8 cellular contexts compared by ENCODE assay signal in genomic region chr5:102295534-102296228, GRCh38. TPM values are rescaled to one million over a fixed set of nuclear protein-coding genes. Genes with fewer than 3 reads are reported as not detected.
DNase-seq lines count a peak whose midpoint lies in the region; ATAC-seq and TF ChIP-seq lines count a peak whose summit lies in the region.

No MANE protein-coding gene starts in this region.

- peak overlapping the region; percentile 40 to 53 for H3K4me3 ChIP-seq in tibial artery

- H3K4me1 ChIP-seq in tibial artery, result peaks cover 0 to 17% (median 11%) of the 10 kb centered on the region in 4 donors

- no peaks in the 10 kb centered on the region for H3K36me3 ChIP-seq in tibial artery

- intact Hi-C loops in activated CD4-positive, alpha-beta T cell treated with anti-CD3 and anti-CD28 coated beads, Interleukin-2, amount 10 ng/mL, durations not matched to agents 24 days and 14 days (cut with micrococcal nuclease), result loop anchor here (5.0 kb wide), 1 partner anchor 1393 kb away; the partner anchor contains the start of gene ST8SIA4
- intact Hi-C loops in tibial artery (cut with DNase I; ENCODE audit: low total_unique reads), result no loop called here

- H3K27me3 Mint-ChIP-seq in activated CD4-positive, alpha-beta T cell treated with anti-CD3 and anti-CD28 coated beads, Interleukin-2, amount 10 ng/mL, durations not matched to agents 24 days and 14 days, result peaks cover 12% of the 10 kb centered on the region
- H3K27me3 Mint-ChIP-seq in activated naive CD8-positive, alpha-beta T cell treated with anti-CD3 and anti-CD28 coated beads, Interleukin-2, amount 10 ng/mL, durations not matched to agents 7 days and 5 days, result peaks cover 15% of the 10 kb centered on the region

- H3K27ac ChIP-seq in tibial artery, result no peak overlapping the region

- peak overlapping the region; percentile 85 for H3K4me3 Mint-ChIP-seq in activated CD4-positive, alpha-beta T cell treated with anti-CD3 and anti-CD28 coated beads, Interleukin-2, amount 10 ng/mL, durations not matched to agents 24 days and 14 days
- H3K4me3 Mint-ChIP-seq in activated naive CD8-positive, alpha-beta T cell treated with anti-CD3 and anti-CD28 coated beads, Interleukin-2, amount 10 ng/mL, durations not matched to agents 7 days and 5 days, result peak overlapping the region; percentile 85

- peak; percentile 61 for DNase-seq in activated CD4-positive, alpha-beta T cell treated with anti-CD3 and anti-CD28 coated beads, Interleukin-2, amount 10 ng/mL, durations not matched to agents 24 days and 14 days
- no peak for DNase-seq in activated CD4-positive, alpha-beta T cell treated with anti-CD3 and anti-CD28 coated beads, Interleukin-2, amount 50 U/mL, for 48 hours
- DNase-seq in activated naive CD8-positive, alpha-beta T cell treated with anti-CD3 and anti-CD28 coated beads, Interleukin-2, amount 10 ng/mL, durations not matched to agents 7 days and 5 days, result peak; percentile 31
- DNase-seq in left lobe of liver (ENCODE audit: low spot score) (peak; percentile 59), tibial artery (no peak), mucosa of gallbladder (ENCODE audit: low spot score) (no peak)
- DNase-seq in activated effector memory CD4-positive, alpha-beta T cell treated with anti-CD3 and anti-CD28 coated beads, Interleukin-2, amount 50 U/mL, for 16 hours, result no peak

- H3K4me1 Mint-ChIP-seq in activated CD4-positive, alpha-beta T cell treated with anti-CD3 and anti-CD28 coated beads, Interleukin-2, amount 10 ng/mL, durations not matched to agents 24 days and 14 days, result peaks cover 21% of the 10 kb centered on the region
- peaks cover 20% of the 10 kb centered on the region for H3K4me1 Mint-ChIP-seq in activated naive CD8-positive, alpha-beta T cell treated with anti-CD3 and anti-CD28 coated beads, Interleukin-2, amount 10 ng/mL, durations not matched to agents 7 days and 5 days

- no peaks in the 10 kb centered on the region for H3K36me3 Mint-ChIP-seq in activated CD4-positive, alpha-beta T cell treated with anti-CD3 and anti-CD28 coated beads, Interleukin-2, amount 10 ng/mL, durations not matched to agents 24 days and 14 days (ENCODE audit: low read depth)
- H3K36me3 Mint-ChIP-seq in activated naive CD8-positive, alpha-beta T cell treated with anti-CD3 and anti-CD28 coated beads, Interleukin-2, amount 10 ng/mL, durations not matched to agents 7 days and 5 days, result no peaks in the 10 kb centered on the region

- no peaks in the 10 kb centered on the region for H3K27me3 ChIP-seq in tibial artery

- no peaks in the 10 kb centered on the region for H3K9me3 Mint-ChIP-seq in activated CD4-positive, alpha-beta T cell treated with anti-CD3 and anti-CD28 coated beads, Interleukin-2, amount 10 ng/mL, durations not matched to agents 24 days and 14 days
- no peaks in the 10 kb centered on the region for H3K9me3 Mint-ChIP-seq in activated naive CD8-positive, alpha-beta T cell treated with anti-CD3 and anti-CD28 coated beads, Interleukin-2, amount 10 ng/mL, durations not matched to agents 7 days and 5 days

- POLR2A ChIA-PET in activated naive CD8-positive, alpha-beta T cell treated with anti-CD3 and anti-CD28 coated beads, Interleukin-2, amount 10 ng/mL, durations not matched to agents 7 days and 5 days (lab: Charles Lee), result interaction anchor here (1.0 to 1.3 kb wide), 2 partner anchors 14 to 825 kb away, joined by 3 read pairs; partner anchors contain the start of genes GIN1 and PPIP5K2

- TF ChIP-seq CTCF in tibial artery (IDR thresholded peaks at IDR 0.05), result no peak

- peak overlapping the region; percentile 25 for H3K27ac Mint-ChIP-seq in activated CD4-positive, alpha-beta T cell treated with anti-CD3 and anti-CD28 coated beads, Interleukin-2, amount 10 ng/mL, durations not matched to agents 24 days and 14 days
- H3K27ac Mint-ChIP-seq in activated naive CD8-positive, alpha-beta T cell treated with anti-CD3 and anti-CD28 coated beads, Interleukin-2, amount 10 ng/mL, durations not matched to agents 7 days and 5 days, result peak overlapping the region; percentile 64

- ATAC-seq in HG03135 (IDR thresholded peaks at IDR 0.05; ENCODE audit: unreplicated experiment) (peak; percentile 10), left lobe of liver (peak; percentile 62)
- no peak for ATAC-seq in activated naive CD8-positive, alpha-beta T cell treated with anti-CD3 and anti-CD28 coated beads, Interleukin-2, amount 10 ng/mL, durations not matched to agents 7 days and 5 days (ENCODE audit: low read depth)

- H3K9me3 ChIP-seq in tibial artery, result no peaks in the 10 kb centered on the region

RNA-seq across cellular contexts. Expression of gene SLCO4C1, which starts 0.4 kb away (rescaled TPM):
- total RNA-seq in activated CD4-positive, alpha-beta T cell treated with anti-CD3 and anti-CD28 coated beads, Interleukin-2, amount 10 ng/mL, durations not matched to agents 24 days and 14 days, result 0.17 and 0.28 TPM in 2 replicates
- under 1 TPM; 0.40 to 0.42 TPM for total RNA-seq in activated naive CD8-positive, alpha-beta T cell treated with anti-CD3 and anti-CD28 coated beads, Interleukin-2, amount 10 ng/mL, durations not matched to agents 7 days and 5 days
- total RNA-seq in left lobe of liver, result 4.0 TPM
- total RNA-seq in mucosa of gallbladder, result 8.1 TPM

Comparison
In these comparisons a context has a peak if more than half of its experiments do, and no peak if none do; other contexts are left out.
1. DNase-seq: peak in activated CD4-positive, alpha-beta T cell treated with anti-CD3 and anti-CD28 coated beads, Interleukin-2, amount 10 ng/mL, durations not matched to agents 24 days and 14 days (single experiment), activated naive CD8-positive, alpha-beta T cell treated with anti-CD3 and anti-CD28 coated beads, Interleukin-2, amount 10 ng/mL, durations not matched to agents 7 days and 5 days (single experiment) and left lobe of liver (single experiment); none in activated CD4-positive, alpha-beta T cell treated with anti-CD3 and anti-CD28 coated beads, Interleukin-2, amount 50 U/mL, for 48 hours (0 of 2), tibial artery (0 of 2), mucosa of gallbladder (single experiment) and activated effector memory CD4-positive, alpha-beta T cell treated with anti-CD3 and anti-CD28 coated beads, Interleukin-2, amount 50 U/mL, for 16 hours (single experiment).